Comparison of ENCODE assay signal across 11 cellular contexts in the genomic region with DNA sequence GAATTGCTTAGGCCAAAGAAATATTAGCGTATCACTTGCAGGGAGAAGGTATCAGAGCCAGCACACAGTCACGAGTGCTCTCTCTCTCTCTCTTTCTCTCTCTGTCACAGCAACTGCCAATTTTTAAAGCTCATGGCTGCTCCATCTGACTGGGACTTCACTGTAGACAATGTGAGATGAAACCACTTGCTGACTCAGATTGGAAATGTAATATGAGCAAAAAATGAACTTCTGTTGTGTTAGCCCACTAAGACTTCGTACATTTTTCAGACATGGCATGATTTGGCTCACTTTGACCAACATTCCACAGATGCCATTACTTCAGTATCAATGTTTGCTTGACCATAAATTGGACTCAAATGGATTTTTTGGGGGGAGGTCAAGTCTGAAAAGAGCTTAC.
A peak's percentile ranks its signal among the peaks of the same experiment; 100 is the strongest.
DNase-seq lines count a peak whose midpoint lies in the region; ATAC-seq and TF ChIP-seq lines count a peak whose summit lies in the region.
"Had no signal": no experiment of that assay in that cellular context is flagged by ENCODE, and none has a peak within 500 bp of the region (broad histone marks: within the 10 kb centered on the region; RNA-seq: fewer than 3 reads in every experiment).

No MANE protein-coding gene starts in this region.

- no peak overlapping the region for H3K4me3 Mint-ChIP-seq in type B pancreatic cell

- H3K27ac ChIP-seq in SK-N-MC = peak overlapping the region; percentile 60; the same call in 1 of the 2 replicates

- H3K36me3 ChIP-seq in SK-N-MC (ENCODE audit: insufficient read depth, low read length) = no peaks in the 10 kb centered on the region

- peaks cover 16% of the 10 kb centered on the region for H3K4me1 Mint-ChIP-seq in type B pancreatic cell (ENCODE audit: unreplicated experiment)

- no peak overlapping the region for H3K4me3 ChIP-seq in SK-N-MC

- H3K9me3 ChIP-seq in SK-N-MC (ENCODE audit: low read depth, low read length) = no peaks in the 10 kb centered on the region

- H3K36me3 Mint-ChIP-seq in type B pancreatic cell = no peaks in the 10 kb centered on the region

- TF ChIP-seq CTCF in type B pancreatic cell (conservative IDR thresholded peaks at IDR 0.05) = no peak

- ATAC-seq in GM18517 (IDR thresholded peaks at IDR 0.05; ENCODE audit: unreplicated experiment) = peak; percentile 65
- peak; percentile 53 for ATAC-seq in HG02759 (IDR thresholded peaks at IDR 0.05; ENCODE audit: unreplicated experiment)

- DNase-seq in SK-N-MC (ENCODE audit: low read depth, low spot score) (no peak), kidney glomerular epithelial cell (lab: John Stamatoyannopoulos, UW) (peak; percentile 30), type B pancreatic cell (ENCODE audit: extremely low spot score, unreplicated experiment) (no peak), midbrain (lab: John Stamatoyannopoulos, UW) (no peak), NOMO-1 treated with dmso at 0.1 percent for 144 hours (lab: John Stamatoyannopoulos, UW; ENCODE audit: unreplicated experiment) (no peak)
- no peak for DNase-seq in activated CD4-positive, alpha-beta T cell treated with anti-CD3 and anti-CD28 coated beads, Interleukin-2, amount 50 U/mL, for 1 hour
- DNase-seq: activated CD4-positive, alpha-beta T cell treated with anti-CD3 and anti-CD28 coated beads for 1 hour; NCI-H748 treated with DMSO at 0.1 percent for 48 hours; stimulated activated CD4-positive, alpha-beta T cell treated with anti-CD3 and anti-CD28 coated beads, Interleukin-12 subunit alpha, Interleukin-12 subunit beta, amount 100 ng/mL, for 4 hours had no signal

- H3K9ac ChIP-seq in SK-N-MC (ENCODE audit: insufficient read length) = no peak overlapping the region

- no peaks in the 10 kb centered on the region for H3K27me3 Mint-ChIP-seq in type B pancreatic cell

- no peaks in the 10 kb centered on the region for H3K9me3 Mint-ChIP-seq in type B pancreatic cell

- no peak overlapping the region for H3K27ac Mint-ChIP-seq in type B pancreatic cell
